In genomic region chr6:33160728-33161323, GRCh38 we compare ENCODE assay signal across 7 cellular contexts. TPM values are rescaled to one million over a fixed set of nuclear protein-coding genes. Genes with fewer than 3 reads are reported as not detected.
DNase-seq lines count a peak whose midpoint lies in the region; ATAC-seq, FAIRE-seq and TF ChIP-seq lines count a peak whose summit lies in the region.

No MANE protein-coding gene starts in this region.

- H3K9me3 Mint-ChIP-seq in brain, result no peaks in the 10 kb centered on the region
- no peaks in the 10 kb centered on the region for H3K9me3 Mint-ChIP-seq in activated naive CD4-positive, alpha-beta T cell treated with anti-CD3 and anti-CD28 coated beads for 36 hours

- H3K27ac ChIP-seq in tibial nerve, result peak overlapping the region; percentile 46 to 78 (median 74)

- no peaks in the 10 kb centered on the region for H3K9me3 ChIP-seq in tibial nerve

- H3K4me1 ChIP-seq in tibial nerve, result peaks cover 0 to 24% (median 10%) of the 10 kb centered on the region in 4 donors

- CTCF ChIA-PET in activated naive CD4-positive, alpha-beta T cell treated with anti-CD3 and anti-CD28 coated beads for 36 hours (lab: Charles Lee), result interaction anchor here (1.0 to 6.2 kb wide), 8 partner anchors 11 to 201 kb away, joined by 3 to 57 read pairs (median 3); no protein-coding TSS in a partner anchor

- intact Hi-C loops in activated naive CD4-positive, alpha-beta T cell treated with anti-CD3 and anti-CD28 coated beads for 36 hours (cut with micrococcal nuclease), result loop anchor here (1.0 to 5.0 kb wide), 3 partner anchors 36 to 87 kb away; no protein-coding TSS in a partner anchor

- peak; percentile 17 for ATAC-seq in left lobe of liver

- TF ChIP-seq POLR2A in GM12891 (IDR thresholded peaks at IDR 0.05; ENCODE audit: low read depth, low read length) (no peak), tibial nerve (IDR thresholded peaks at IDR 0.05) (no peak)

- peak in 1 of 2 donors; percentile 78 for TF ChIP-seq EP300 in tibial nerve (IDR thresholded peaks at IDR 0.05)

- H3K27me3 ChIP-seq in tibial nerve, result no peaks in the 10 kb centered on the region

- no peaks in the 10 kb centered on the region for H3K36me3 Mint-ChIP-seq in brain
- H3K36me3 Mint-ChIP-seq in activated naive CD4-positive, alpha-beta T cell treated with anti-CD3 and anti-CD28 coated beads for 36 hours (ENCODE audit: low read depth), result no peaks in the 10 kb centered on the region

- H3K4me3 Mint-ChIP-seq in brain, result peak overlapping the region; percentile 64 to 83 (median 81)
- no peak overlapping the region for H3K4me3 Mint-ChIP-seq in activated naive CD4-positive, alpha-beta T cell treated with anti-CD3 and anti-CD28 coated beads for 36 hours

- TF ChIP-seq CTCF in brain (conservative IDR thresholded peaks at IDR 0.05) (no peak), tibial nerve (IDR thresholded peaks at IDR 0.05) (no peak)

- no peak for FAIRE-seq in GM12891 (lab: Jason Lieb, UNC)

- peak overlapping the region in 2 of 4 donors; percentile 55 to 60 for H3K4me3 ChIP-seq in tibial nerve

- peaks cover 12% of the 10 kb centered on the region for H3K27me3 Mint-ChIP-seq in brain
- no peaks in the 10 kb centered on the region for H3K27me3 Mint-ChIP-seq in activated naive CD4-positive, alpha-beta T cell treated with anti-CD3 and anti-CD28 coated beads for 36 hours (ENCODE audit: low read depth)

- H3K4me1 Mint-ChIP-seq in brain, result peaks cover 18% of the 10 kb centered on the region
- H3K4me1 Mint-ChIP-seq in activated naive CD4-positive, alpha-beta T cell treated with anti-CD3 and anti-CD28 coated beads for 36 hours (ENCODE audit: low read depth), result peaks cover 12% of the 10 kb centered on the region

- 14 to 19% methylated on average over 12 of the region's 12 CpGs for WGBS in tibial nerve, 2 donors

- peak overlapping the region; percentile 79 to 94 (median 86) for H3K27ac Mint-ChIP-seq in brain
- H3K27ac Mint-ChIP-seq in activated naive CD4-positive, alpha-beta T cell treated with anti-CD3 and anti-CD28 coated beads for 36 hours, result no peak overlapping the region

- DNase-seq in GM12891 (ENCODE audit: insufficient read length, low spot score) (peak; percentile 9), NCI-H226 (peak; percentile 95), left lobe of liver (ENCODE audit: low spot score) (no peak), tibial nerve (ENCODE audit: low spot score in 2 of 2) (peak; percentile 23 to 33), NCI-H146 treated with DMSO at 0.1 percent for 48 hours (lab: John Stamatoyannopoulos, UW; ENCODE audit: unreplicated experiment) (no peak)
- no peak for DNase-seq in activated naive CD4-positive, alpha-beta T cell treated with anti-CD3 and anti-CD28 coated beads for 36 hours

- H3K36me3 ChIP-seq in tibial nerve, result no peaks in the 10 kb centered on the region

TF ChIP-seq in GM12891, 5 proteins besides CTCF, POLR2A, EP300 and RAD21:
- TF ChIP-seq SPI1 (IDR thresholded peaks at IDR 0.05; ENCODE audit: low read depth, low read length) (no peak), POLR2AphosphoS5 (IDR thresholded peaks at IDR 0.05; ENCODE audit: low read depth, low read length) (no peak), PAX5 (IDR thresholded peaks at IDR 0.05; ENCODE audit: insufficient read depth, low read length, severe bottlenecking) (no peak), POU2F2 (IDR thresholded peaks at IDR 0.05; ENCODE audit: low read depth, low read length) (no peak), TAF1 (IDR thresholded peaks at IDR 0.05; ENCODE audit: low read depth, low read length) (no peak)

RNA-seq across cellular contexts. Expression of gene COL11A2, which starts 31.4 kb away (rescaled TPM):
- 0.50 TPM for polyA plus RNA-seq in GM12891 (2012; ENCODE audit: low read depth, missing spikeins)
- polyA plus RNA-seq in brain (ENCODE audit: insufficient read depth, low read depth, low replicate concordance), result 1.2 TPM
- total RNA-seq in left lobe of liver (0.55 TPM), tibial nerve (1 to 10 TPM; 1.5 to 4.3 (median 2.9) TPM)
- total RNA-seq in activated naive CD4-positive, alpha-beta T cell treated with anti-CD3 and anti-CD28 coated beads for 36 hours, result 1 to 10 TPM in 1 of 2 experiments, under 1 TPM in 1; 0.88 to 1.4 TPM

RNA-seq across cellular contexts. Expression of gene RXRB, which starts 39.6 kb away (rescaled TPM):
- 22.0 TPM for polyA plus RNA-seq in GM12891 (2012; ENCODE audit: low read depth, missing spikeins)
- 63.3 TPM for polyA plus RNA-seq in brain (ENCODE audit: insufficient read depth, low read depth, low replicate concordance)
- 23.3 TPM for total RNA-seq in left lobe of liver
- 10 to 100 TPM; 34.3 to 64.7 (median 43.9) TPM for total RNA-seq in tibial nerve
- 10 to 100 TPM; 50.4 to 50.6 TPM for total RNA-seq in activated naive CD4-positive, alpha-beta T cell treated with anti-CD3 and anti-CD28 coated beads for 36 hours

RNA-seq across cellular contexts. Expression of gene SLC39A7, which starts 39.8 kb away (rescaled TPM):
- 42.4 TPM for polyA plus RNA-seq in GM12891 (2012; ENCODE audit: low read depth, missing spikeins)
- 114 TPM for polyA plus RNA-seq in brain (ENCODE audit: insufficient read depth, low read depth, low replicate concordance)
- total RNA-seq in left lobe of liver, result 74.8 TPM
- 10 to 100 TPM; 45.4 to 61.3 (median 58.1) TPM for total RNA-seq in tibial nerve
- total RNA-seq in activated naive CD4-positive, alpha-beta T cell treated with anti-CD3 and anti-CD28 coated beads for 36 hours, result 10 to 100 TPM; 35.9 to 39.5 TPM

RNA-seq across cellular contexts. Expression of gene HSD17B8, which starts 43.6 kb away (rescaled TPM):
- 19.0 TPM for polyA plus RNA-seq in GM12891 (2012; ENCODE audit: low read depth, missing spikeins)
- 23.3 TPM for polyA plus RNA-seq in brain (ENCODE audit: insufficient read depth, low read depth, low replicate concordance)
- 40.3 TPM for total RNA-seq in left lobe of liver
- total RNA-seq in tibial nerve, result 10 to 100 TPM; 10.0 to 33.9 (median 19.1) TPM
- total RNA-seq in activated naive CD4-positive, alpha-beta T cell treated with anti-CD3 and anti-CD28 coated beads for 36 hours, result 10 to 100 TPM; 31.3 to 33.5 TPM

RNA-seq across cellular contexts. Expression of gene RING1, which starts 47.5 kb away (rescaled TPM):
- 25.2 TPM for polyA plus RNA-seq in GM12891 (2012; ENCODE audit: low read depth, missing spikeins)
- polyA plus RNA-seq in brain (ENCODE audit: insufficient read depth, low read depth, low replicate concordance), result 78.8 TPM
- 19.2 TPM for total RNA-seq in left lobe of liver
- 10 to 100 TPM; 16.1 to 25.2 (median 21.6) TPM for total RNA-seq in tibial nerve
- 10 to 100 TPM; 17.1 to 18.2 TPM for total RNA-seq in activated naive CD4-positive, alpha-beta T cell treated with anti-CD3 and anti-CD28 coated beads for 36 hours

Comparison
In these comparisons a context has a peak if more than half of its experiments do, and no peak if none do; other contexts are left out.
1. DNase-seq: peak in GM12891 (single experiment), NCI-H226 (single experiment) and tibial nerve (2 of 2); none in left lobe of liver (single experiment), NCI-H146 treated with DMSO at 0.1 percent for 48 hours (single experiment) and activated naive CD4-positive, alpha-beta T cell treated with anti-CD3 and anti-CD28 coated beads for 36 hours (single experiment).